Comparison of ENCODE assay signal across 17 cellular contexts in the genomic region with DNA sequence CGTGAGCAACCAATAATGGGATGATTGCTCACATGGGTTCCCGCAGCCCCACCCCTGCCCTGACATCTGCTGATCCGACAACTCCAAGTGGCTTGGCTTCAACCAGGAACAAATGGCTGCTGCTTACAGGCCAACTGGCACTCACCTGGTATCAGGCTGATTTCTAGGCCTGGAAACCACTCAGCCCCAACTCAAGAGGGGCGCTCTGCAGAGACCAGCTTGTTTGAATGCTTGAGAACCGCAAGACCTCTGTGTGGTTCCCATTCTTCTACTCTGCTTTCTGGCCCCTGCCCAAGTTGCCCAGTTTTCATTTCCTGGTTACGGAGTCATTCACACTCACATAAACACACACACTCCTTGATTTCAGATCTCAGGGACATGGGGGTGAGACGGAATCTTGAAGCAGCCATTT. TPM values are rescaled to one million over a fixed set of nuclear protein-coding genes. Genes with fewer than 3 reads are reported as not detected.
DNase-seq lines count a peak whose midpoint lies in the region; ATAC-seq and TF ChIP-seq lines count a peak whose summit lies in the region.
"Had no signal": no experiment of that assay in that cellular context is flagged by ENCODE, and none has a peak within 500 bp of the region (broad histone marks: within the 10 kb centered on the region; RNA-seq: fewer than 3 reads in every experiment).

No MANE protein-coding gene starts in this region.

- H4K20me1 ChIP-seq in H9 (ENCODE audit: control insufficient read depth, insufficient read depth, insufficient read length): peaks cover 2% of the 10 kb centered on the region

- H3K4me2 ChIP-seq in H9 (ENCODE audit: insufficient read depth, insufficient read length, low read length): no peak overlapping the region

- H3K9me3 Mint-ChIP-seq in H9: no peaks in the 10 kb centered on the region
- H3K9me3 Mint-ChIP-seq: activated naive CD8-positive, alpha-beta T cell treated with anti-CD3 and anti-CD28 coated beads for 36 hours had no signal

- H3K27me3 ChIP-seq in H9 (ENCODE audit: insufficient read depth, low read length): no peaks in the 10 kb centered on the region; the same call in 1 of the 2 replicates
- H3K27me3 ChIP-seq: dorsolateral prefrontal cortex had no signal

- no peaks in the 10 kb centered on the region for H3K79me2 ChIP-seq in H9 (ENCODE audit: insufficient read depth, low read length)

- H2AFZ ChIP-seq in H9 (ENCODE audit: low read length): no peak overlapping the region

- no peak overlapping the region for H4K5ac ChIP-seq in H9 (ENCODE audit: insufficient read length, low read depth, low read length)

- no peak overlapping the region for H3K4me3 Mint-ChIP-seq in H9
- H3K4me3 Mint-ChIP-seq: activated naive CD8-positive, alpha-beta T cell treated with anti-CD3 and anti-CD28 coated beads for 36 hours had no signal

- H3K27ac ChIP-seq in H9 (ENCODE audit: insufficient read length, low read depth, low read length): no peak overlapping the region
- H3K27ac ChIP-seq: dorsolateral prefrontal cortex had no signal

- DNase-seq in DMS153 treated with DMSO at 0.1 percent for 48 hours (lab: John Stamatoyannopoulos, UW; ENCODE audit: unreplicated experiment): peak; percentile 89
- DNase-seq in NCI-H1436 treated with DMSO at 0.1 percent for 48 hours (lab: John Stamatoyannopoulos, UW): peak; percentile 54
- peak; percentile 57 for DNase-seq in RPMI8226
- DNase-seq in kidney glomerular epithelial cell (lab: John Stamatoyannopoulos, UW): peak; percentile 21
- DNase-seq in H9: no peak
- DNase-seq in COLO829 (ENCODE audit: low spot score): no peak
- no peak for DNase-seq in OCI-M2 (lab: John Stamatoyannopoulos, UW; ENCODE audit: unreplicated experiment)
- DNase-seq: activated CD8-positive, alpha-beta memory T cell treated with anti-CD3 and anti-CD28 coated beads, Interleukin-2, amount 50 U/mL, for 4 hours; activated naive CD8-positive, alpha-beta T cell treated with anti-CD3 and anti-CD28 coated beads for 36 hours; GF-D8; MM.1S; stimulated activated CD4-positive, alpha-beta T cell treated with anti-CD3 and anti-CD28 coated beads, Interleukin-4, amount 100 ng/mL, for 4 hours; stimulated activated naive CD4-positive, alpha-beta T cell had no signal

- no peak overlapping the region for H2BK12ac ChIP-seq in H9 (ENCODE audit: insufficient read length, low read depth, low read length)

- no peak overlapping the region for H3T11ph ChIP-seq in H9 (ENCODE audit: low read length)

- no peaks in the 10 kb centered on the region for H3K4me1 Mint-ChIP-seq in H9
- H3K4me1 Mint-ChIP-seq: activated naive CD8-positive, alpha-beta T cell treated with anti-CD3 and anti-CD28 coated beads for 36 hours had no signal

- H3K27me3 Mint-ChIP-seq in H9 (ENCODE audit: low read depth): peaks cover 1% of the 10 kb centered on the region
- H3K27me3 Mint-ChIP-seq: activated naive CD8-positive, alpha-beta T cell treated with anti-CD3 and anti-CD28 coated beads for 36 hours had no signal

- no peaks in the 10 kb centered on the region for H3K23me2 ChIP-seq in H9 (ENCODE audit: insufficient read length, low read depth, low read length, poor library complexity, severe bottlenecking)

- H2AK5ac ChIP-seq in H9 (ENCODE audit: insufficient read length, low read length): no peak overlapping the region

- H2BK5ac ChIP-seq in H9 (ENCODE audit: insufficient read length, low read length): no peak overlapping the region

- no peak overlapping the region for H3K9ac ChIP-seq in H9 (ENCODE audit: extremely low read depth, insufficient read length, low read length)

- H3K27ac Mint-ChIP-seq in H9: no peak overlapping the region
- H3K27ac Mint-ChIP-seq: activated naive CD8-positive, alpha-beta T cell treated with anti-CD3 and anti-CD28 coated beads for 36 hours had no signal

- no peak overlapping the region for H2BK120ac ChIP-seq in H9 (ENCODE audit: low read depth, low read length, poor library complexity, severe bottlenecking)

- H3K36me3 Mint-ChIP-seq in H9 (ENCODE audit: insufficient read depth in 1 of 3, low read depth in 3 of 3): no peaks in the 10 kb centered on the region; a peak in 1 of 7 replicates
- H3K36me3 Mint-ChIP-seq: activated naive CD8-positive, alpha-beta T cell treated with anti-CD3 and anti-CD28 coated beads for 36 hours had no signal

- WGBS in H9 (ENCODE audit: extremely low coverage, insufficient read length, low lambda C conversion rate): no CpG with 5 or more reads among the region's 7 CpGs

- no peak overlapping the region for H3K18ac ChIP-seq in H9 (ENCODE audit: insufficient read length, low read depth, low read length)

- H4K91ac ChIP-seq in H9 (ENCODE audit: insufficient read length, low read depth, low read length): no peak overlapping the region

- H3K14ac ChIP-seq in H9 (ENCODE audit: insufficient read depth, low read length): no peak overlapping the region

- no peak overlapping the region for H2BK15ac ChIP-seq in H9 (ENCODE audit: low read depth, low read length)

- H4K8ac ChIP-seq in H9 (replicated peaks; ENCODE audit: insufficient read length, low read depth, low read length): no peak overlapping the region

- TF ChIP-seq CTCF in H9 (conservative IDR thresholded peaks at IDR 0.05): no peak

- no peak overlapping the region for H2BK20ac ChIP-seq in H9 (ENCODE audit: low read depth, low read length, poor library complexity, severe bottlenecking)

- H3K56ac ChIP-seq in H9 (ENCODE audit: insufficient read length, low read depth, low read length): no peak overlapping the region

- H3K79me1 ChIP-seq in H9 (ENCODE audit: insufficient read depth, low read depth, low read length, poor library complexity, severe bottlenecking): no peaks in the 10 kb centered on the region

- ATAC-seq in HG02870 (IDR thresholded peaks at IDR 0.05; ENCODE audit: unreplicated experiment): no peak
- ATAC-seq: SK-N-SH treated with all-trans-retinoic acid at 6 μM for 48 hours had no signal

- H3K9me3 ChIP-seq in H9 (ENCODE audit: control insufficient read depth, low read depth, low read length): no peaks in the 10 kb centered on the region

- no peak overlapping the region for H3K23ac ChIP-seq in H9 (ENCODE audit: insufficient read length, low read depth, low read length)

- no peaks in the 10 kb centered on the region for H3K4me1 ChIP-seq in H9 (ENCODE audit: insufficient read depth, low read length)

- no peak overlapping the region for H3K4ac ChIP-seq in H9 (ENCODE audit: low read depth, low read length)

RNA-seq across cellular contexts. Expression of gene TNP1, which starts 52.0 kb away (rescaled TPM):
- not detected in 2 replicates for total RNA-seq in H9 (2021)
- total RNA-seq: activated naive CD8-positive, alpha-beta T cell treated with anti-CD3 and anti-CD28 coated beads for 36 hours; dorsolateral prefrontal cortex; fibroblast of villous mesenchyme had no signal

Comparison
In these comparisons a context has a peak if more than half of its experiments do, and no peak if none do; other contexts are left out.
1. DNase-seq: peak in DMS153 treated with DMSO at 0.1 percent for 48 hours (single experiment), NCI-H1436 treated with DMSO at 0.1 percent for 48 hours (single experiment), RPMI8226 (single experiment) and kidney glomerular epithelial cell (single experiment); none in H9 (single experiment), COLO829 (single experiment) and OCI-M2 (single experiment).